In genomic region chr10:87750001-87750651, GRCh38 we compare ENCODE assay signal across 1 cellular context.
TF ChIP-seq lines count a peak whose summit lies in the region.

No MANE protein-coding gene starts in this region.

TF ChIP-seq in WTC11, 78 proteins besides CTCF, POLR2A, EP300 and RAD21 (continued from another document):
- no peak for TF ChIP-seq ERG (CRISPR knock-in tag; IDR thresholded peaks at IDR 0.05)
- TF ChIP-seq ZNF532 (CRISPR knock-in tag; IDR thresholded peaks at IDR 0.05; ENCODE audit: borderline replicate concordance), result no peak
- TF ChIP-seq OVOL2 (CRISPR knock-in tag; IDR thresholded peaks at IDR 0.05; ENCODE audit: borderline replicate concordance), result no peak
- TF ChIP-seq, protein P1, sequence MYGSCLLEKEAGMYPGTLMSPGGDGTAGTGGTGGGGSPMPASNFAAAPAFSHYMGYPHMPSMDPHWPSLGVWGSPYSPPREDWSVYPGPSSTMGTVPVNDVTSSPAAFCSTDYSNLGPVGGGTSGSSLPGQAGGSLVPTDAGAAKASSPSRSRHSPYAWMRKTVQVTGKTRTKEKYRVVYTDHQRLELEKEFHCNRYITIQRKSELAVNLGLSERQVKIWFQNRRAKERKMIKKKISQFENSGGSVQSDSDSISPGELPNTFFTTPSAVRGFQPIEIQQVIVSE (CRISPR knock-in tag; IDR thresholded peaks at IDR 0.05; ENCODE audit: borderline replicate concordance), result no peak
- TF ChIP-seq PRRX2 (CRISPR knock-in tag; IDR thresholded peaks at IDR 0.05), result no peak
- no peak for TF ChIP-seq ZNF121 (CRISPR knock-in tag; IDR thresholded peaks at IDR 0.05)
